In genomic region chr4:60759518-60760245, GRCh38 we compare ENCODE assay signal across 1 cellular context.
TF ChIP-seq lines count a peak whose summit lies in the region.

No MANE protein-coding gene starts in this region.

TF ChIP-seq in GM23338, 12 proteins besides CTCF, POLR2A, EP300 and RAD21 (continued from another document):
- TF ChIP-seq, protein P1, sequence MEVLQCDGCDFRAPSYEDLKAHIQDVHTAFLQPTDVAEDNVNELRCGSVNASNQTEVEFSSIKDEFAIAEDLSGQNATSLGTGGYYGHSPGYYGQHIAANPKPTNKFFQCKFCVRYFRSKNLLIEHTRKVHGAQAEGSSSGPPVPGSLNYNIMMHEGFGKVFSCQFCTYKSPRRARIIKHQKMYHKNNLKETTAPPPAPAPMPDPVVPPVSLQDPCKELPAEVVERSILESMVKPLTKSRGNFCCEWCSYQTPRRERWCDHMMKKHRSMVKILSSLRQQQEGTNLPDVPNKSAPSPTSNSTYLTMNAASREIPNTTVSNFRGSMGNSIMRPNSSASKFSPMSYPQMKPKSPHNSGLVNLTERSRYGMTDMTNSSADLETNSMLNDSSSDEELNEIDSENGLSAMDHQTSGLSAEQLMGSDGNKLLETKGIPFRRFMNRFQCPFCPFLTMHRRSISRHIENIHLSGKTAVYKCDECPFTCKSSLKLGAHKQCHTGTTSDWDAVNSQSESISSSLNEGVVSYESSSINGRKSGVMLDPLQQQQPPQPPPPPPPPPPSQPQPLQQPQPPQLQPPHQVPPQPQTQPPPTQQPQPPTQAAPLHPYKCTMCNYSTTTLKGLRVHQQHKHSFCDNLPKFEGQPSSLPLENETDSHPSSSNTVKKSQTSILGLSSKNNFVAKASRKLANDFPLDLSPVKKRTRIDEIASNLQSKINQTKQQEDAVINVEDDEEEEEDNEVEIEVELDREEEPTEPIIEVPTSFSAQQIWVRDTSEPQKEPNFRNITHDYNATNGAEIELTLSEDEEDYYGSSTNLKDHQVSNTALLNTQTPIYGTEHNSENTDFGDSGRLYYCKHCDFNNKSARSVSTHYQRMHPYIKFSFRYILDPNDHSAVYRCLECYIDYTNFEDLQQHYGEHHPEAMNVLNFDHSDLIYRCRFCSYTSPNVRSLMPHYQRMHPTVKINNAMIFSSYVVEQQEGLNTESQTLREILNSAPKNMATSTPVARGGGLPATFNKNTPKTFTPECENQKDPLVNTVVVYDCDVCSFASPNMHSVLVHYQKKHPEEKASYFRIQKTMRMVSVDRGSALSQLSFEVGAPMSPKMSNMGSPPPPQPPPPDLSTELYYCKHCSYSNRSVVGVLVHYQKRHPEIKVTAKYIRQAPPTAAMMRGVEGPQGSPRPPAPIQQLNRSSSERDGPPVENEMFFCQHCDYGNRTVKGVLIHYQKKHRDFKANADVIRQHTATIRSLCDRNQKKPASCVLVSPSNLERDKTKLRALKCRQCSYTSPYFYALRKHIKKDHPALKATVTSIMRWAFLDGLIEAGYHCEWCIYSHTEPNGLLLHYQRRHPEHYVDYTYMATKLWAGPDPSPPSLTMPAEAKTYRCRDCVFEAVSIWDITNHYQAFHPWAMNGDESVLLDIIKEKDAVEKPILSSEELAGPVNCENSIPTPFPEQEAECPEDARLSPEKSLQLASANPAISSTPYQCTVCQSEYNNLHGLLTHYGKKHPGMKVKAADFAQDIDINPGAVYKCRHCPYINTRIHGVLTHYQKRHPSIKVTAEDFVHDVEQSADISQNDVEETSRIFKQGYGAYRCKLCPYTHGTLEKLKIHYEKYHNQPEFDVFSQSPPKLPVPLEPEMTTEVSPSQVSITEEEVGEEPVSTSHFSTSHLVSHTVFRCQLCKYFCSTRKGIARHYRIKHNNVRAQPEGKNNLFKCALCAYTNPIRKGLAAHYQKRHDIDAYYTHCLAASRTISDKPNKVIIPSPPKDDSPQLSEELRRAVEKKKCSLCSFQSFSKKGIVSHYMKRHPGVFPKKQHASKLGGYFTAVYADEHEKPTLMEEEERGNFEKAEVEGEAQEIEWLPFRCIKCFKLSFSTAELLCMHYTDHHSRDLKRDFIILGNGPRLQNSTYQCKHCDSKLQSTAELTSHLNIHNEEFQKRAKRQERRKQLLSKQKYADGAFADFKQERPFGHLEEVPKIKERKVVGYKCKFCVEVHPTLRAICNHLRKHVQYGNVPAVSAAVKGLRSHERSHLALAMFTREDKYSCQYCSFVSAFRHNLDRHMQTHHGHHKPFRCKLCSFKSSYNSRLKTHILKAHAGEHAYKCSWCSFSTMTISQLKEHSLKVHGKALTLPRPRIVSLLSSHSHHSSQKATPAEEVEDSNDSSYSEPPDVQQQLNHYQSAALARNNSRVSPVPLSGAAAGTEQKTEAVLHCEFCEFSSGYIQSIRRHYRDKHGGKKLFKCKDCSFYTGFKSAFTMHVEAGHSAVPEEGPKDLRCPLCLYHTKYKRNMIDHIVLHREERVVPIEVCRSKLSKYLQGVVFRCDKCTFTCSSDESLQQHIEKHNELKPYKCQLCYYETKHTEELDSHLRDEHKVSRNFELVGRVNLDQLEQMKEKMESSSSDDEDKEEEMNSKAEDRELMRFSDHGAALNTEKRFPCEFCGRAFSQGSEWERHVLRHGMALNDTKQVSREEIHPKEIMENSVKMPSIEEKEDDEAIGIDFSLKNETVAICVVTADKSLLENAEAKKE (CRISPR knock-in tag; IDR thresholded peaks at IDR 0.05), result no peak
- no peak for TF ChIP-seq STAT1 (IDR thresholded peaks at IDR 0.05; ENCODE audit: unreplicated experiment)
- TF ChIP-seq, protein P2, sequence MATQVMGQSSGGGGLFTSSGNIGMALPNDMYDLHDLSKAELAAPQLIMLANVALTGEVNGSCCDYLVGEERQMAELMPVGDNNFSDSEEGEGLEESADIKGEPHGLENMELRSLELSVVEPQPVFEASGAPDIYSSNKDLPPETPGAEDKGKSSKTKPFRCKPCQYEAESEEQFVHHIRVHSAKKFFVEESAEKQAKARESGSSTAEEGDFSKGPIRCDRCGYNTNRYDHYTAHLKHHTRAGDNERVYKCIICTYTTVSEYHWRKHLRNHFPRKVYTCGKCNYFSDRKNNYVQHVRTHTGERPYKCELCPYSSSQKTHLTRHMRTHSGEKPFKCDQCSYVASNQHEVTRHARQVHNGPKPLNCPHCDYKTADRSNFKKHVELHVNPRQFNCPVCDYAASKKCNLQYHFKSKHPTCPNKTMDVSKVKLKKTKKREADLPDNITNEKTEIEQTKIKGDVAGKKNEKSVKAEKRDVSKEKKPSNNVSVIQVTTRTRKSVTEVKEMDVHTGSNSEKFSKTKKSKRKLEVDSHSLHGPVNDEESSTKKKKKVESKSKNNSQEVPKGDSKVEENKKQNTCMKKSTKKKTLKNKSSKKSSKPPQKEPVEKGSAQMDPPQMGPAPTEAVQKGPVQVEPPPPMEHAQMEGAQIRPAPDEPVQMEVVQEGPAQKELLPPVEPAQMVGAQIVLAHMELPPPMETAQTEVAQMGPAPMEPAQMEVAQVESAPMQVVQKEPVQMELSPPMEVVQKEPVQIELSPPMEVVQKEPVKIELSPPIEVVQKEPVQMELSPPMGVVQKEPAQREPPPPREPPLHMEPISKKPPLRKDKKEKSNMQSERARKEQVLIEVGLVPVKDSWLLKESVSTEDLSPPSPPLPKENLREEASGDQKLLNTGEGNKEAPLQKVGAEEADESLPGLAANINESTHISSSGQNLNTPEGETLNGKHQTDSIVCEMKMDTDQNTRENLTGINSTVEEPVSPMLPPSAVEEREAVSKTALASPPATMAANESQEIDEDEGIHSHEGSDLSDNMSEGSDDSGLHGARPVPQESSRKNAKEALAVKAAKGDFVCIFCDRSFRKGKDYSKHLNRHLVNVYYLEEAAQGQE (IDR thresholded peaks at IDR 0.05; ENCODE audit: unreplicated experiment), result no peak
- no peak for TF ChIP-seq JUNB (IDR thresholded peaks at IDR 0.05; ENCODE audit: unreplicated experiment)
- TF ChIP-seq ZNF331 (CRISPR knock-in tag; IDR thresholded peaks at IDR 0.05; ENCODE audit: low read depth), result no peak
- no peak for TF ChIP-seq CREB1 (CRISPR knock-in tag; IDR thresholded peaks at IDR 0.05; ENCODE audit: low read depth)
- TF ChIP-seq NANOG (IDR thresholded peaks at IDR 0.05; ENCODE audit: borderline replicate concordance), result no peak
TF ChIP-seq in GM23338: peak in this region for 0.
